8 cellular contexts compared by ENCODE assay signal in genomic region chr17:59329558-59330313, GRCh38. TPM values are rescaled to one million over a fixed set of nuclear protein-coding genes. Genes with fewer than 3 reads are reported as not detected.
DNase-seq lines count a peak whose midpoint lies in the region; ATAC-seq, FAIRE-seq and TF ChIP-seq lines count a peak whose summit lies in the region.

No MANE protein-coding gene starts in this region.

- H3K27ac ChIP-seq in ectodermal cell (ENCODE audit: insufficient read depth, low read depth, low read length, poor library complexity, severe bottlenecking): peak overlapping the region; percentile 45
- peak overlapping the region; percentile 79 for H3K27ac ChIP-seq in HepG2 (ENCODE audit: extremely low read length, insufficient read depth, low read length)

- FAIRE-seq in HepG2 (lab: Jason Lieb, UNC): peak; percentile 73

- intact Hi-C loops in Calu3 (cut with micrococcal nuclease; ENCODE audit: unreplicated experiment) (loop anchor here (1.0 kb wide), 1 partner anchor 111 kb away; no protein-coding TSS in a partner anchor), HepG2 (cut with micrococcal nuclease; ENCODE audit: unreplicated experiment) (loop anchor here (1.0 kb wide), 3 partner anchors 38 to 112 kb away; no protein-coding TSS in a partner anchor)

- TF ChIP-seq EP300 in HepG2 (IDR thresholded peaks at IDR 0.05; ENCODE audit: low read depth in 2 of 2, low read length in 2 of 2): peak in 1 of 2 experiments; percentile 57; a peak in 2 of 4 replicates
- peak; percentile 12; the same call in 1 of the 2 replicates for TF ChIP-seq EP300 in HepG2 (CRISPR knock-in tag; IDR thresholded peaks at IDR 0.05; ENCODE audit: borderline replicate concordance)

- H3K4me3 ChIP-seq in HFF-Myc (replicated peaks; ENCODE audit: low read depth, low read length) (no peak overlapping the region), ectodermal cell (ENCODE audit: insufficient read depth, low read depth, low read length) (no peak overlapping the region), HepG2 (replicated peaks in 1 of 3; ENCODE audit: insufficient read depth in 1 of 3, low read depth in 2 of 3, low read length in 3 of 3) (peak overlapping the region; percentile 59 to 91 (median 91); a peak in 5 of 6 replicates)

- no peak overlapping the region for H3K27ac Mint-ChIP-seq in Calu3 (ENCODE audit: unreplicated experiment)
- H3K27ac Mint-ChIP-seq in activated CD4-positive, alpha-beta T cell treated with anti-CD3 and anti-CD28 coated beads, Interleukin-2, amount 10 ng/mL, durations not matched to agents 7 days and 5 days: peak overlapping the region; percentile 85

- H3K27me3 ChIP-seq in ectodermal cell (ENCODE audit: control insufficient read depth, insufficient read depth, low read length, poor library complexity, severe bottlenecking): peaks cover 29% of the 10 kb centered on the region
- no peaks in the 10 kb centered on the region; a peak in 1 of 5 replicates for H3K27me3 ChIP-seq in HepG2 (ENCODE audit: control insufficient read depth in 1 of 2, insufficient read depth in 2 of 2, low read length in 2 of 2)

- in situ Hi-C loops in HepG2 (cut with HindIII; ENCODE audit: extremely low pct_ligation_motif_present, low pct_unique_long_range_greater_than_20kb): loop anchor here (5.0 kb wide), 2 partner anchors 38 to 108 kb away; no protein-coding TSS in a partner anchor

- peaks cover 24% of the 10 kb centered on the region for H3K36me3 Mint-ChIP-seq in Calu3 (ENCODE audit: insufficient read depth, unreplicated experiment)
- no peaks in the 10 kb centered on the region for H3K36me3 Mint-ChIP-seq in activated CD4-positive, alpha-beta T cell treated with anti-CD3 and anti-CD28 coated beads, Interleukin-2, amount 10 ng/mL, durations not matched to agents 7 days and 5 days (ENCODE audit: low read depth)

- H3K4me2 ChIP-seq in HepG2 (ENCODE audit: low read depth, low read length): peak overlapping the region; percentile 100

- H3K9me3 ChIP-seq in ectodermal cell (ENCODE audit: control insufficient read depth, low read length) (no peaks in the 10 kb centered on the region), HepG2 (ENCODE audit: low read length) (no peaks in the 10 kb centered on the region)

- CTCF ChIA-PET in Calu3 (lab: Charles Lee) (interaction anchor here (0.6 to 1.2 kb wide), 8 partner anchors 19 to 715 kb away, joined by 3 to 6 read pairs (median 4); no protein-coding TSS in a partner anchor), HepG2 (lab: Yijun Ruan, JAX; ENCODE audit: low intra/inter-chr PET ratio, low total read pairs) (interaction anchor here (0.8 to 5.4 kb wide), 4 partner anchors 19 to 111 kb away, joined by 3 to 63 read pairs (median 8); no protein-coding TSS in a partner anchor)
- CTCF ChIA-PET in activated CD4-positive, alpha-beta T cell treated with anti-CD3 and anti-CD28 coated beads, Interleukin-2, amount 10 ng/mL, durations not matched to agents 7 days and 5 days (lab: Charles Lee): interaction anchor here (0.7 to 4.3 kb wide), 17 partner anchors 9 to 235 kb away, joined by 3 to 31 read pairs (median 4); no protein-coding TSS in a partner anchor

- TF ChIP-seq CTCF in Calu3 (IDR thresholded peaks at IDR 0.05; ENCODE audit: unreplicated experiment): peak; percentile 42
- TF ChIP-seq CTCF in HFF-Myc (IDR thresholded peaks at IDR 0.05; ENCODE audit: low read depth, low read length, missing control alignments): peak; percentile 87
- peak; percentile 94 for TF ChIP-seq CTCF in HepG2 (CRISPR knock-in tag; IDR thresholded peaks at IDR 0.05)

- DNase-seq in Calu3: peak; percentile 45
- DNase-seq in HFF-Myc (ENCODE audit: extremely low read depth, low read depth): peak; percentile 59
- peak; percentile 36 for DNase-seq in NCI-H460 (ENCODE audit: extremely low read depth, low read depth)
- peak; percentile 60 for DNase-seq in activated CD4-positive, alpha-beta T cell treated with anti-CD3 and anti-CD28 coated beads, Interleukin-2, amount 10 ng/mL, durations not matched to agents 7 days and 5 days
- DNase-seq in HepG2 (ENCODE audit: low spot score): peak; percentile 85
- peak; percentile 26 for DNase-seq in stimulated activated CD8-positive, alpha-beta memory T cell treated with anti-CD3 and anti-CD28 coated beads, Interleukin-12 subunit alpha, Interleukin-12 subunit beta, amount 100 ng/mL, for 1 hour (ENCODE audit: low read depth)

- no peak; a peak in 1 of 4 replicates for TF ChIP-seq POLR2A in HepG2 (IDR thresholded peaks at IDR 0.05; ENCODE audit: insufficient read depth in 1 of 2, low read depth in 2 of 2, low read length in 2 of 2)

- H3K36me3 ChIP-seq in ectodermal cell (ENCODE audit: control insufficient read depth, insufficient read depth, low read length) (no peaks in the 10 kb centered on the region), HepG2 (replicated peaks in 1 of 2; ENCODE audit: control insufficient read depth in 1 of 2, insufficient read depth in 2 of 2, low read length in 2 of 2) (no peaks in the 10 kb centered on the region)

- peaks cover 44% of the 10 kb centered on the region for H3K4me1 ChIP-seq in ectodermal cell (ENCODE audit: control insufficient read depth, insufficient read depth, low read length)
- H3K4me1 ChIP-seq in HepG2 (ENCODE audit: insufficient read depth, low read length): peaks cover 64% of the 10 kb centered on the region

- H4K20me1 ChIP-seq in HepG2 (ENCODE audit: insufficient read depth, low read length): peaks cover 10% of the 10 kb centered on the region

- POLR2A ChIA-PET in activated CD4-positive, alpha-beta T cell treated with anti-CD3 and anti-CD28 coated beads, Interleukin-2, amount 10 ng/mL, durations not matched to agents 7 days and 5 days (lab: Charles Lee): interaction anchor here (0.8 kb wide), 1 partner anchor 110 kb away, joined by 3 read pairs; no protein-coding TSS in a partner anchor
- POLR2A ChIA-PET in HepG2 (lab: Yijun Ruan, JAX): interaction anchor here (0.8 to 2.4 kb wide), 9 partner anchors 21 to 112 kb away, joined by 3 to 17 read pairs (median 4); no protein-coding TSS in a partner anchor

- no peaks in the 10 kb centered on the region for H3K9me3 Mint-ChIP-seq in Calu3 (ENCODE audit: low read depth, unreplicated experiment)
- H3K9me3 Mint-ChIP-seq in activated CD4-positive, alpha-beta T cell treated with anti-CD3 and anti-CD28 coated beads, Interleukin-2, amount 10 ng/mL, durations not matched to agents 7 days and 5 days: no peaks in the 10 kb centered on the region

- peak overlapping the region; percentile 68 for H2AFZ ChIP-seq in HepG2 (ENCODE audit: low read length)

- peaks cover 8% of the 10 kb centered on the region for H3K27me3 Mint-ChIP-seq in Calu3 (ENCODE audit: unreplicated experiment)
- no peaks in the 10 kb centered on the region for H3K27me3 Mint-ChIP-seq in activated CD4-positive, alpha-beta T cell treated with anti-CD3 and anti-CD28 coated beads, Interleukin-2, amount 10 ng/mL, durations not matched to agents 7 days and 5 days

- peak; percentile 94 for TF ChIP-seq RAD21 in HepG2 (CRISPR knock-in tag; IDR thresholded peaks at IDR 0.05)

- peaks cover 17% of the 10 kb centered on the region for H3K4me1 Mint-ChIP-seq in Calu3 (ENCODE audit: low read depth, unreplicated experiment)
- H3K4me1 Mint-ChIP-seq in activated CD4-positive, alpha-beta T cell treated with anti-CD3 and anti-CD28 coated beads, Interleukin-2, amount 10 ng/mL, durations not matched to agents 7 days and 5 days: peaks cover 61% of the 10 kb centered on the region

- H3K4me3 Mint-ChIP-seq in Calu3 (ENCODE audit: low read depth, unreplicated experiment): peak overlapping the region; percentile 73
- H3K4me3 Mint-ChIP-seq in activated CD4-positive, alpha-beta T cell treated with anti-CD3 and anti-CD28 coated beads, Interleukin-2, amount 10 ng/mL, durations not matched to agents 7 days and 5 days: peak overlapping the region; percentile 38

- ATAC-seq in HepG2 (peak; percentile 63), GM19023 (IDR thresholded peaks at IDR 0.05; ENCODE audit: unreplicated experiment) (no peak)

- peak overlapping the region; percentile 50 for H3K9ac ChIP-seq in HepG2 (ENCODE audit: insufficient read depth, low read depth, low read length)

- no TSS peak for BruUV-seq in Calu3 (replicated peaks; lab: Mats Ljungman, UMichigan)
- no TSS peak for BruUV-seq in HepG2 (replicated peaks; lab: Mats Ljungman, UMichigan)

- peaks cover 27% of the 10 kb centered on the region for H3K79me2 ChIP-seq in HepG2 (ENCODE audit: insufficient read depth, low read length)

- WGBS in ectodermal cell, 2 experiments: 38 to 42% methylated on average over 7 to 8 of the region's 8 CpGs
- WGBS in HepG2 (ENCODE audit: low lambda C conversion rate): 3% methylated on average over 8 of the region's 8 CpGs

RNA-seq across cellular contexts. Expression of gene YPEL2, which starts 1.7 kb away (rescaled TPM):
- 2.3 and 4.1 TPM in 2 replicates for total RNA-seq in Calu3 (2022)
- total RNA-seq in NCI-H460 (2014; rRNA removed; shearing (Covaris generic)): 0.09 and 0.15 TPM in 2 replicates
- polyA plus RNA-seq in NCI-H460 (2014; cell fraction: nucleus; rRNA removed): 0.36 and 1.1 TPM in 2 replicates
- total RNA-seq in activated CD4-positive, alpha-beta T cell treated with anti-CD3 and anti-CD28 coated beads, Interleukin-2, amount 10 ng/mL, durations not matched to agents 7 days and 5 days: 10 to 100 TPM in 1 of 2 experiments, 1 to 10 TPM in 1; 9.4 to 13.2 TPM
- polyA plus RNA-seq in ectodermal cell (2013, experiment 1 of 4): 10.1 TPM
- polyA plus RNA-seq in ectodermal cell (2013, experiment 2 of 4): 12.5 TPM
- polyA plus RNA-seq in ectodermal cell (2013, experiment 3 of 4): 7.5 TPM
- 10.6 TPM for polyA plus RNA-seq in ectodermal cell (2013, experiment 4 of 4)
- total RNA-seq in HepG2 (2016; rRNA removed; fragmentation: Illumina TruSeq; extraction: Trizol): 7.5 and 8.5 TPM in 2 replicates
- total RNA-seq in HepG2 (2016; cell fraction: cytosol; rRNA removed; fragmentation: Illumina TruSeq; extraction: Trizol; ENCODE audit: low read depth): 18.9 and 21.5 TPM in 2 replicates
- 6.7 and 7.0 TPM in 2 replicates for total RNA-seq in HepG2 (2016; cell fraction: insoluble cytoplasmic fraction; rRNA removed; fragmentation: Illumina TruSeq; extraction: Trizol)
- 5.7 and 6.1 TPM in 2 replicates for total RNA-seq in HepG2 (2016; cell fraction: membrane; rRNA removed; fragmentation: Illumina TruSeq; extraction: Trizol)
- 9.8 and 11.4 TPM in 2 replicates for total RNA-seq in HepG2 (2016; cell fraction: nucleus; rRNA removed; fragmentation: Illumina TruSeq; extraction: Trizol)
- polyA plus RNA-seq in HepG2 (2011; rRNA removed): 18.2 and 21.1 TPM in 2 replicates
- 8.0 and 10.6 TPM in 2 replicates for polyA plus RNA-seq in HepG2 (2011; cell fraction: cytosol; rRNA removed)
- 16.3 and 20.7 TPM in 2 replicates for polyA plus RNA-seq in HepG2 (2011; cell fraction: nucleus; rRNA removed)
- polyA plus RNA-seq in HepG2 (2012): 11.0 TPM in 2 replicates
- polyA plus RNA-seq in HepG2 (2016; cell fraction: cytosol; fragmentation: Illumina TruSeq; extraction: Trizol; ENCODE audit: low read depth): 0.68 and 0.79 TPM in 2 replicates
- 5.2 and 5.6 TPM in 2 replicates for polyA plus RNA-seq in HepG2 (2016; cell fraction: insoluble cytoplasmic fraction; fragmentation: Illumina TruSeq; extraction: Trizol; ENCODE audit: low read depth)
- 2.3 and 2.4 TPM in 2 replicates for polyA plus RNA-seq in HepG2 (2016; cell fraction: membrane; fragmentation: Illumina TruSeq; extraction: Trizol; ENCODE audit: low read depth)
- polyA plus RNA-seq in HepG2 (2016; cell fraction: nucleus; fragmentation: Illumina TruSeq; extraction: Trizol; ENCODE audit: insufficient read depth, low read depth): 12.0 and 12.1 TPM in 2 replicates
- polyA minus RNA-seq in HepG2 (2011; rRNA and poly(A)+ RNA removed; ENCODE audit: low replicate concordance): 10.4 and 56.0 TPM in 2 replicates
- 12.7 and 15.6 TPM in 2 replicates for polyA minus RNA-seq in HepG2 (2011; cell fraction: cytosol; rRNA and poly(A)+ RNA removed)
- polyA minus RNA-seq in HepG2 (2011; cell fraction: nucleus; rRNA and poly(A)+ RNA removed): 18.7 and 25.6 TPM in 2 replicates

Comparison
In these comparisons a context has a peak if more than half of its experiments do, and no peak if none do; other contexts are left out.
1. DNase-seq: peak in every context shown above with its lines; median percentile 85 in HepG2; 60 in activated CD4-positive, alpha-beta T cell treated with anti-CD3 and anti-CD28 coated beads, Interleukin-2, amount 10 ng/mL, durations not matched to agents 7 days and 5 days; 59 in HFF-Myc; 45 in Calu3; 36 in NCI-H460; 26 in stimulated activated CD8-positive, alpha-beta memory T cell treated with anti-CD3 and anti-CD28 coated beads, Interleukin-12 subunit alpha, Interleukin-12 subunit beta, amount 100 ng/mL, for 1 hour.
2. CTCF ChIP-seq: peak in every context shown above with its lines; median percentile 94 in HepG2; 87 in HFF-Myc; 42 in Calu3.
3. H3K4me3 ChIP-seq: peak in HepG2 (3 of 3); none in HFF-Myc (single experiment) and ectodermal cell (single experiment).